In genomic region chr1:52365746-52366516, GRCh38 we compare ENCODE assay signal across 8 cellular contexts. TPM values are rescaled to one million over a fixed set of nuclear protein-coding genes. Genes with fewer than 3 reads are reported as not detected.
A peak's percentile ranks its signal among the peaks of the same experiment; 100 is the strongest.
DNase-seq lines count a peak whose midpoint lies in the region; ATAC-seq and TF ChIP-seq lines count a peak whose summit lies in the region.

Gene CC2D1B, minus strand, starts transcription at chr1:52366205. Its CDS starts 1,585 bp downstream, at chr1:52364620.

- DNase-seq in NCI-H1417 treated with DMSO at 0.1 percent for 48 hours (lab: John Stamatoyannopoulos, UW) (peak; percentile 91), SW480 (ENCODE audit: low spot score) (peak; percentile 97), Right ventricle myocardium superior (peak; percentile 99), tibial nerve (ENCODE audit: low spot score in 2 of 2) (peak; percentile 93 to 95)
- DNase-seq in activated naive CD8-positive, alpha-beta T cell treated with anti-CD3 and anti-CD28 coated beads, Interleukin-2, amount 50 U/mL, for 24 hours: peak; percentile 100

- H3K9me3 Mint-ChIP-seq in activated naive CD8-positive, alpha-beta T cell treated with anti-CD3 and anti-CD28 coated beads, Interleukin-2, amount 50 U/mL, for 24 hours: no peaks in the 10 kb centered on the region

- H3K36me3 ChIP-seq in parathyroid adenoma (ENCODE audit: control insufficient read depth, insufficient read depth, low read length): no peaks in the 10 kb centered on the region
- H3K36me3 ChIP-seq in tibial nerve: peaks cover 0 to 25% (median 9%) of the 10 kb centered on the region in 3 donors

- H3K4me1 ChIP-seq in parathyroid adenoma (no peaks in the 10 kb centered on the region), tibial nerve (peaks cover 0 to 36% (median 16%) of the 10 kb centered on the region in 4 donors)

- H3K79me2 ChIP-seq in parathyroid adenoma: peaks cover 3% of the 10 kb centered on the region

- no peaks in the 10 kb centered on the region for H3K9me3 ChIP-seq in parathyroid adenoma (ENCODE audit: control insufficient read depth, low read length)
- no peaks in the 10 kb centered on the region for H3K9me3 ChIP-seq in tibial nerve

- H2AFZ ChIP-seq in parathyroid adenoma: peak within 1 kb of the TSS; percentile 94

- H3K36me3 Mint-ChIP-seq in activated naive CD8-positive, alpha-beta T cell treated with anti-CD3 and anti-CD28 coated beads, Interleukin-2, amount 50 U/mL, for 24 hours (ENCODE audit: low read depth): peaks cover 27% of the 10 kb centered on the region

- peaks cover 41% of the 10 kb centered on the region for H3K4me1 Mint-ChIP-seq in activated naive CD8-positive, alpha-beta T cell treated with anti-CD3 and anti-CD28 coated beads, Interleukin-2, amount 50 U/mL, for 24 hours

- ATAC-seq in HG02763 (IDR thresholded peaks at IDR 0.05; ENCODE audit: unreplicated experiment): peak; percentile 88
- peak; percentile 94 for ATAC-seq in activated naive CD8-positive, alpha-beta T cell treated with anti-CD3 and anti-CD28 coated beads, Interleukin-2, amount 50 U/mL, for 24 hours
- ATAC-seq in Right ventricle myocardium superior (ENCODE audit: poor library complexity): peak; percentile 94

- H3K4me3 ChIP-seq in parathyroid adenoma (ENCODE audit: low read depth, low read length) (peak within 1 kb of the TSS; percentile 96), tibial nerve (peak within 1 kb of the TSS; percentile 75 to 96 (median 88))

- intact Hi-C loops in Right ventricle myocardium superior (cut with DNase I): no loop called here

- H3K27ac ChIP-seq in parathyroid adenoma (peak within 1 kb of the TSS; percentile 77), tibial nerve (peak within 1 kb of the TSS; percentile 88 to 97 (median 94))

- H3K27me3 ChIP-seq in parathyroid adenoma (ENCODE audit: control insufficient read depth, insufficient read depth, low read length) (no peaks in the 10 kb centered on the region), tibial nerve (no peaks in the 10 kb centered on the region)

- 0 to 1% methylated on average over 21 to 40 of the region's 92 CpGs for WGBS in tibial nerve, 2 donors

- H3K9ac ChIP-seq in parathyroid adenoma: peak within 1 kb of the TSS; percentile 46

- H3K4me2 ChIP-seq in parathyroid adenoma (ENCODE audit: low read length): peak within 1 kb of the TSS; percentile 73

- TF ChIP-seq CTCF in GM12873 (IDR thresholded peaks at IDR 0.05; ENCODE audit: insufficient read depth, low read depth, low read length, missing control alignments): peak; percentile 16
- no peak for TF ChIP-seq CTCF in parathyroid adenoma (IDR thresholded peaks at IDR 0.05)
- peak in 3 of 5 experiments; percentile 21 to 83 (median 82) for TF ChIP-seq CTCF in tibial nerve (IDR thresholded peaks at IDR 0.05)

- H3K27ac Mint-ChIP-seq in activated naive CD8-positive, alpha-beta T cell treated with anti-CD3 and anti-CD28 coated beads, Interleukin-2, amount 50 U/mL, for 24 hours: peak within 1 kb of the TSS; percentile 98

- TF ChIP-seq POLR2A in tibial nerve (IDR thresholded peaks at IDR 0.05): peak; percentile 77 to 92

- no peaks in the 10 kb centered on the region for H3K27me3 Mint-ChIP-seq in activated naive CD8-positive, alpha-beta T cell treated with anti-CD3 and anti-CD28 coated beads, Interleukin-2, amount 50 U/mL, for 24 hours

- H3K4me3 Mint-ChIP-seq in activated naive CD8-positive, alpha-beta T cell treated with anti-CD3 and anti-CD28 coated beads, Interleukin-2, amount 50 U/mL, for 24 hours: peak within 1 kb of the TSS; percentile 97

- TF ChIP-seq EP300 in tibial nerve (IDR thresholded peaks at IDR 0.05): peak; percentile 92 to 97

RNA-seq across cellular contexts. Expression of gene CC2D1B, which starts in this region (rescaled TPM):
- total RNA-seq in Right ventricle myocardium superior (11.7 TPM), tibial nerve (10 to 100 TPM; 44.0 to 63.5 (median 57.1) TPM)

Comparison
In these comparisons a context has a peak if more than half of its experiments do, and no peak if none do; other contexts are left out.
1. Peak in every context shown above with its lines: DNase-seq, ATAC-seq, H3K4me3 ChIP-seq and H3K27ac ChIP-seq.